ENCODE assay signal across 13 cellular contexts in genomic region chr1:5927506-5928370, GRCh38.
DNase-seq lines count a peak whose midpoint lies in the region; ATAC-seq, FAIRE-seq and TF ChIP-seq lines count a peak whose summit lies in the region.
"Had no signal": no experiment of that assay in that cellular context is flagged by ENCODE, and none has a peak within 500 bp of the region (broad histone marks: within the 10 kb centered on the region; RNA-seq: fewer than 3 reads in every experiment).

No MANE protein-coding gene starts in this region.

- H3K4me3 ChIP-seq in right atrium auricular region (no peak overlapping the region), coronary artery (no peak overlapping the region), small intestine (ENCODE audit: low read depth in 1 of 2, low read length in 2 of 2) (no peak overlapping the region), kidney (ENCODE audit: low read length in 2 of 2) (no peak overlapping the region)
- H3K4me3 ChIP-seq: HAP-1 had no signal

- H3K36me3 ChIP-seq in right atrium auricular region (peaks cover 12% of the 10 kb centered on the region), small intestine (ENCODE audit: control insufficient read depth in 2 of 2, insufficient read depth in 2 of 2, low read length in 2 of 2) (no peaks in the 10 kb centered on the region), kidney (ENCODE audit: control insufficient read depth in 1 of 2, insufficient read depth in 2 of 2, low read length in 2 of 2) (peaks cover 8% of the 10 kb centered on the region in 2 donors)

- H3K27ac ChIP-seq in right atrium auricular region (no peak overlapping the region), coronary artery (no peak overlapping the region), small intestine (ENCODE audit: low read depth in 1 of 2, low read length in 1 of 2) (no peak overlapping the region), kidney (ENCODE audit: low read depth in 2 of 2, low read length in 2 of 2) (no peak overlapping the region)

- H3K9me3 ChIP-seq in right atrium auricular region (no peaks in the 10 kb centered on the region), small intestine (ENCODE audit: control insufficient read depth, low read depth) (no peaks in the 10 kb centered on the region), kidney (ENCODE audit: control insufficient read depth in 1 of 2, low read length in 2 of 2) (no peaks in the 10 kb centered on the region)
- H3K9me3 ChIP-seq: HAP-1 had no signal

- H3K4me1 ChIP-seq in right atrium auricular region (no peaks in the 10 kb centered on the region), small intestine (ENCODE audit: control insufficient read depth in 2 of 2, insufficient read depth in 1 of 2, low read depth in 1 of 2, low read length in 1 of 2) (no peaks in the 10 kb centered on the region), kidney (ENCODE audit: control insufficient read depth in 1 of 2, insufficient read depth in 1 of 2, low read depth in 1 of 2, low read length in 2 of 2) (no peaks in the 10 kb centered on the region)
- H3K4me1 ChIP-seq: HAP-1 had no signal

- intact Hi-C loops in Right ventricle myocardium inferior (cut with DNase I): no loop called here
- intact Hi-C loops in kidney (cut with DNase I): no loop called here

- ATAC-seq in Right ventricle myocardium inferior: no peak
- no peak for ATAC-seq in GM21737 (IDR thresholded peaks at IDR 0.05; ENCODE audit: unreplicated experiment)

- 83 to 91% (median 87%) methylated on average over 19 of the region's 19 CpGs for WGBS in small intestine, 3 donors

- no peak for TF ChIP-seq CTCF in right atrium auricular region (IDR thresholded peaks at IDR 0.05)
- no peak for TF ChIP-seq CTCF in coronary artery (IDR thresholded peaks at IDR 0.05)
- TF ChIP-seq CTCF in kidney (IDR thresholded peaks at IDR 0.05; ENCODE audit: borderline replicate concordance, extremely low read depth, insufficient read depth): no peak

- DNase-seq in right atrium auricular region (ENCODE audit: low spot score): peak; percentile 18
- no peak for DNase-seq in Right ventricle myocardium inferior (ENCODE audit: missing footprints)
- peak; percentile 33 for DNase-seq in coronary artery (ENCODE audit: low spot score)
- peak; percentile 10 for DNase-seq in small intestine
- DNase-seq in kidney: no peak
- no peak for DNase-seq in NK-92 (lab: John Stamatoyannopoulos, UW; ENCODE audit: unreplicated experiment)
- DNase-seq: MV-4-11, NCI-H1436, NCI-H2029 treated with DMSO at 0.1 percent for 48 hours, NCI-H510A treated with DMSO at 0.1 percent for 48 hours, RPMI8226 had no signal

- H3K9ac ChIP-seq in kidney (ENCODE audit: low read length in 2 of 2): no peak overlapping the region

- H3K27me3 ChIP-seq in right atrium auricular region: no peaks in the 10 kb centered on the region
- H3K27me3 ChIP-seq in small intestine (ENCODE audit: control insufficient read depth in 2 of 2, insufficient read depth in 2 of 2, low read length in 2 of 2): no peaks in the 10 kb centered on the region

- no peak for FAIRE-seq in small intestine (lab: Jason Lieb, UNC)
- no peak for FAIRE-seq in kidney (lab: Jason Lieb, UNC)

Comparison
In these comparisons a context has a peak if more than half of its experiments do, and no peak if none do; other contexts are left out.
1. DNase-seq: peak in right atrium auricular region (single experiment), coronary artery (single experiment) and small intestine (single experiment); none in Right ventricle myocardium inferior (single experiment), kidney (single experiment) and NK-92 (single experiment).